Comparison of ENCODE assay signal across 22 cellular contexts in genomic region chr6:52981215-52981910, GRCh38.
"Had no signal": no experiment of that assay in that cellular context is flagged by ENCODE, and none has a peak within 500 bp of the region (broad histone marks: within the 10 kb centered on the region; RNA-seq: fewer than 3 reads in every experiment).

No MANE protein-coding gene starts in this region.

- H3K36me3 Mint-ChIP-seq: naive B cell had no signal

- H3K4me3 Mint-ChIP-seq: immature natural killer cell; neural crest cell; stimulated activated naive B cell treated with anti-CD40 and anti-IgM and Interleukin-4, amounts not matched to agents 10 μg/mL and 1 μg/mL and 100 μg/mL, for 72 hours; WTC11 had no signal

- FAIRE-seq: TTC549 had no signal

- H3K27ac ChIP-seq: epithelial cell of prostate, foreskin keratinocyte, upper lobe of left lung had no signal

- H3K4me1 ChIP-seq: foreskin keratinocyte had no signal

- H3K4me3 ChIP-seq: body of pancreas, lung, smooth muscle cell, upper lobe of left lung had no signal

- H3K9me3 ChIP-seq: body of pancreas, upper lobe of left lung had no signal

- DNase-seq: activated CD4-positive, alpha-beta T cell treated with anti-CD3 and anti-CD28 coated beads, Interleukin-2, amount 50 U/mL, for 48 hours; activated naive CD4-positive, alpha-beta T cell treated with Interleukin-2 at 50 U/mL for 16 hours; anterior cingulate cortex; foreskin keratinocyte; immature natural killer cell; naive B cell; occipital lobe; posterior cingulate gyrus; stimulated activated CD4-positive, alpha-beta T cell treated with anti-CD3 and anti-CD28 coated beads, Interleukin-2, amount 100 ng/mL, for 48 hours; stimulated activated CD8-positive, alpha-beta memory T cell treated with anti-CD3 and anti-CD28 coated beads, Interleukin-4, amount 100 ng/mL, for 48 hours; stimulated activated naive B cell treated with anti-CD40 and anti-IgM and Interleukin-4, amounts not matched to agents 10 μg/mL and 1 μg/mL and 100 μg/mL, for 72 hours; T-helper 1 cell; upper lobe of left lung had no signal

- H3K9me3 Mint-ChIP-seq: immature natural killer cell; naive B cell; neural crest cell; stimulated activated naive B cell treated with anti-CD40 and anti-IgM and Interleukin-4, amounts not matched to agents 10 μg/mL and 1 μg/mL and 100 μg/mL, for 72 hours; WTC11 had no signal

- H3K27me3 Mint-ChIP-seq: naive B cell; stimulated activated naive B cell treated with anti-CD40 and anti-IgM and Interleukin-4, amounts not matched to agents 10 μg/mL and 1 μg/mL and 100 μg/mL, for 72 hours had no signal

- H3K27ac Mint-ChIP-seq: immature natural killer cell; stimulated activated naive B cell treated with anti-CD40 and anti-IgM and Interleukin-4, amounts not matched to agents 10 μg/mL and 1 μg/mL and 100 μg/mL, for 72 hours; WTC11 had no signal

- H3K4me2 ChIP-seq: smooth muscle cell had no signal

- ATAC-seq: body of pancreas; foreskin keratinocyte; left lobe of liver; sciatic nerve; stimulated activated naive B cell treated with anti-CD40 and anti-IgM and Interleukin-4, amounts not matched to agents 10 μg/mL and 1 μg/mL and 100 μg/mL, for 72 hours; WTC11 had no signal

- H3K27me3 ChIP-seq: body of pancreas, foreskin keratinocyte, upper lobe of left lung had no signal
